29 cellular contexts compared by ENCODE assay signal in genomic region chr7:84975586-84976185, GRCh38.
DNase-seq lines count a peak whose midpoint lies in the region; ATAC-seq and TF ChIP-seq lines count a peak whose summit lies in the region.
"Had no signal": no experiment of that assay in that cellular context is flagged by ENCODE, and none has a peak within 500 bp of the region (broad histone marks: within the 10 kb centered on the region; RNA-seq: fewer than 3 reads in every experiment).

No MANE protein-coding gene starts in this region.

- no peak for TF ChIP-seq CTCF in AG10803 (conservative IDR thresholded peaks at IDR 0.05; ENCODE audit: low read length)
- no peak for TF ChIP-seq CTCF in IMR-90 (conservative IDR thresholded peaks at IDR 0.05; ENCODE audit: low read depth, low read length)
- no peak for TF ChIP-seq CTCF in fibroblast of pulmonary artery (IDR thresholded peaks at IDR 0.05; ENCODE audit: low read length, missing control alignments)

- DNase-seq in AG10803 (ENCODE audit: low read depth) (peak; percentile 57), IMR-90 (peak; percentile 34), amniotic epithelial cell (ENCODE audit: low read depth) (peak; percentile 58), fibroblast of pulmonary artery (ENCODE audit: low read depth) (peak; percentile 46), SKM-1 treated with dmso at 0.1 percent for 144 hours (lab: John Stamatoyannopoulos, UW; ENCODE audit: unreplicated experiment) (no peak), NCI-H345 (lab: John Stamatoyannopoulos, UW) (no peak)
- no peak for DNase-seq in activated CD8-positive, alpha-beta memory T cell treated with anti-CD3 and anti-CD28 coated beads, Interleukin-2, amount 50 U/mL, for 4 hours
- no peak for DNase-seq in stimulated activated naive CD4-positive, alpha-beta T cell (lab: John Stamatoyannopoulos, UW)
- DNase-seq: activated B cell treated with CpG ODN at 0.5 μM for 24 hours; activated CD8-positive, alpha-beta memory T cell treated with anti-CD3 and anti-CD28 coated beads, Interleukin-2, amount 10 ng/mL, durations not matched to agents 7 days and 5 days; activated naive CD4-positive, alpha-beta T cell treated with anti-CD3 and anti-CD28 coated beads, Interleukin-2, amount 10 ng/mL, durations not matched to agents 7 days and 5 days; amygdala; colonic mucosa; effector memory CD4-positive, alpha-beta T cell; H7; hippocampal formation; KBM-7; NCI-H524; PC-3; posterior cingulate gyrus; right lobe of liver; SHP77 treated with DMSO at 0.1 percent for 48 hours; stimulated activated naive B cell treated with anti-CD40 and anti-IgM and Interleukin-4, amounts not matched to agents 10 μg/mL and 1 μg/mL and 100 μg/mL, for 72 hours; T-cell; upper lobe of right lung had no signal

- H2AK5ac ChIP-seq in IMR-90 (ENCODE audit: low read depth, low read length) = no peak overlapping the region

- no peak for TF ChIP-seq POLR2A in IMR-90 (IDR thresholded peaks at IDR 0.05; ENCODE audit: low read depth, low read length)

- no peak overlapping the region for H3K18ac ChIP-seq in IMR-90 (ENCODE audit: low read depth, low read length)

- in situ Hi-C loops in IMR-90 (cut with MboI; ENCODE audit: low sequenced_read_pairs) = no loop called here

- no peak overlapping the region for H2AFZ ChIP-seq in IMR-90 (replicated peaks; ENCODE audit: low read length, poor library complexity)
- H2AFZ ChIP-seq: neural progenitor cell had no signal

- no peak overlapping the region for H4K91ac ChIP-seq in IMR-90 (ENCODE audit: insufficient read depth, low read depth, low read length)

- no peaks in the 10 kb centered on the region for H3K9me3 ChIP-seq in IMR-90 (ENCODE audit: control insufficient read depth, insufficient read depth, low read length)
- H3K9me3 ChIP-seq: breast epithelium, colonic mucosa, right lobe of liver, suprapubic skin, upper lobe of right lung had no signal

- ATAC-seq in IMR-90 (ENCODE audit: low read depth) = peak; percentile 35; the same call in 1 of the 2 replicates
- ATAC-seq: activated CD8-positive, alpha-beta memory T cell treated with anti-CD3 and anti-CD28 coated beads, Interleukin-2, amount 10 ng/mL, durations not matched to agents 7 days and 5 days; PC-3; right lobe of liver; stimulated activated naive B cell treated with anti-CD40 and anti-IgM and Interleukin-4, amounts not matched to agents 10 μg/mL and 1 μg/mL and 100 μg/mL, for 72 hours; T-cell; upper lobe of right lung had no signal

- CTCF ChIA-PET in IMR-90 (lab: Yijun Ruan, JAX) = no interaction called here

- TF ChIP-seq RAD21 in IMR-90 (IDR thresholded peaks at IDR 0.05; ENCODE audit: low read length) = no peak

- H2BK120ac ChIP-seq in IMR-90 (ENCODE audit: low read depth, low read length) = no peak overlapping the region

- H4K20me1 ChIP-seq in IMR-90 (ENCODE audit: insufficient read depth, low read length) = no peaks in the 10 kb centered on the region

- H3K4ac ChIP-seq in IMR-90 (ENCODE audit: low read depth, low read length) = no peak overlapping the region

- no peaks in the 10 kb centered on the region for H3K9me1 ChIP-seq in IMR-90 (ENCODE audit: insufficient read depth, low read length)

- dilution Hi-C loops in IMR-90 (cut with HindIII; ENCODE audit: low sequenced_read_pairs, unreplicated experiment) = no loop called here

- POLR2A ChIA-PET in IMR-90 (lab: Charles Lee; ENCODE audit: unreplicated experiment) = no interaction called here

- H3K36me3 ChIP-seq in IMR-90 (ENCODE audit: control insufficient read depth, insufficient read depth, low read length) = no peaks in the 10 kb centered on the region
- H3K36me3 ChIP-seq: breast epithelium, colonic mucosa, neural progenitor cell, right lobe of liver, suprapubic skin, upper lobe of right lung had no signal

- H3K56ac ChIP-seq in IMR-90 (ENCODE audit: extremely low read depth, insufficient read depth, low read length) = no peak overlapping the region

- H3K9ac ChIP-seq in IMR-90 (ENCODE audit: low read depth, low read length) = no peak overlapping the region
- H3K9ac ChIP-seq: neural progenitor cell had no signal

- no CpG with 5 or more reads among the region's 1 CpG for WGBS in IMR-90 (ENCODE audit: extremely low coverage in 2 of 2, insufficient read length in 1 of 2), 2 experiments

- BruUV-seq in IMR-90 (replicated peaks; lab: Mats Ljungman, UMichigan) = no TSS peak

- no peak overlapping the region for H2AK9ac ChIP-seq in IMR-90 (replicated peaks; ENCODE audit: low read depth, low read length, poor library complexity)

- no peak overlapping the region for H3K27ac ChIP-seq in IMR-90 (ENCODE audit: insufficient read depth, low read length)
- H3K27ac ChIP-seq: breast epithelium, C4-2B, colonic mucosa, neural progenitor cell, right lobe of liver, suprapubic skin, upper lobe of right lung had no signal

- H2BK5ac ChIP-seq in IMR-90 (ENCODE audit: low read depth, low read length, poor library complexity, severe bottlenecking) = no peak overlapping the region

- H3K4me1 ChIP-seq in IMR-90 (ENCODE audit: control insufficient read depth, insufficient read depth, low read length) = 0 out of 2 replicates have a peak, but pooled peaks cover 2% of the 10 kb centered on the region
- H3K4me1 ChIP-seq: breast epithelium, colonic mucosa, neural progenitor cell, suprapubic skin, upper lobe of right lung had no signal

- no peaks in the 10 kb centered on the region for H3K79me1 ChIP-seq in IMR-90 (ENCODE audit: low read depth in 1 of 2, low read length in 2 of 2)

- H2BK15ac ChIP-seq in IMR-90 (ENCODE audit: low read depth, low read length) = no peak overlapping the region

- H2BK20ac ChIP-seq in IMR-90 (ENCODE audit: low read depth, low read length) = no peak overlapping the region

- H3K4me2 ChIP-seq in IMR-90 (ENCODE audit: low read depth, low read length) = peak overlapping the region; percentile 41; the same call in 1 of the 2 replicates
- H3K4me2 ChIP-seq: neural progenitor cell had no signal

- intact Hi-C loops in IMR-90 (cut with micrococcal nuclease) = no loop called here

- no peaks in the 10 kb centered on the region for H3K27me3 ChIP-seq in IMR-90 (ENCODE audit: control insufficient read depth, insufficient read depth, low read length)
- H3K27me3 ChIP-seq: breast epithelium, colonic mucosa, neural progenitor cell, right lobe of liver, suprapubic skin, upper lobe of right lung had no signal

- H4K8ac ChIP-seq in IMR-90 (ENCODE audit: low read depth in 2 of 2, low read length in 2 of 2) = no peak overlapping the region

- no peak overlapping the region for H3K14ac ChIP-seq in IMR-90 (replicated peaks; ENCODE audit: low read depth, low read length)

- no peak overlapping the region for H3K4me3 ChIP-seq in AG10803 (ENCODE audit: low read length)
- H3K4me3 ChIP-seq in IMR-90 (ENCODE audit: insufficient read depth, low read depth, low read length) = no peak overlapping the region
- no peak overlapping the region for H3K4me3 ChIP-seq in fibroblast of pulmonary artery (replicated peaks; ENCODE audit: low read depth, low read length)
- H3K4me3 ChIP-seq: breast epithelium, colonic mucosa, neural progenitor cell, right lobe of liver, suprapubic skin, upper lobe of right lung had no signal

- no peak overlapping the region for H3K23ac ChIP-seq in IMR-90 (ENCODE audit: low read depth, low read length)

- H4K5ac ChIP-seq in IMR-90 (ENCODE audit: low read depth, low read length) = no peak overlapping the region

TF ChIP-seq in IMR-90, 13 proteins besides CTCF, POLR2A, EP300 and RAD21:
- TF ChIP-seq CEBPB (IDR thresholded peaks at IDR 0.05; ENCODE audit: low read depth, low read length) = peak; percentile 37; the same call in 1 of the 2 replicates
- TF ChIP-seq USF2 (IDR thresholded peaks at IDR 0.05; ENCODE audit: low read depth, low read length) = no peak

Comparison
In these comparisons a context has a peak if more than half of its experiments do, and no peak if none do; other contexts are left out.
1. DNase-seq: peak in AG10803 (single experiment), IMR-90 (single experiment), amniotic epithelial cell (single experiment) and fibroblast of pulmonary artery (single experiment); none in activated CD8-positive, alpha-beta memory T cell treated with anti-CD3 and anti-CD28 coated beads, Interleukin-2, amount 50 U/mL, for 4 hours (single experiment), SKM-1 treated with dmso at 0.1 percent for 144 hours (single experiment), stimulated activated naive CD4-positive, alpha-beta T cell (0 of 6) and NCI-H345 (single experiment).